ENCODE assay signal across 2 cellular contexts in genomic region chr9:93119703-93119952, GRCh38.
TF ChIP-seq lines count a peak whose summit lies in the region.

No MANE protein-coding gene starts in this region.

TF ChIP-seq in SK-N-SH, 30 proteins besides CTCF, POLR2A, EP300 and RAD21:
- TF ChIP-seq, protein P1, sequence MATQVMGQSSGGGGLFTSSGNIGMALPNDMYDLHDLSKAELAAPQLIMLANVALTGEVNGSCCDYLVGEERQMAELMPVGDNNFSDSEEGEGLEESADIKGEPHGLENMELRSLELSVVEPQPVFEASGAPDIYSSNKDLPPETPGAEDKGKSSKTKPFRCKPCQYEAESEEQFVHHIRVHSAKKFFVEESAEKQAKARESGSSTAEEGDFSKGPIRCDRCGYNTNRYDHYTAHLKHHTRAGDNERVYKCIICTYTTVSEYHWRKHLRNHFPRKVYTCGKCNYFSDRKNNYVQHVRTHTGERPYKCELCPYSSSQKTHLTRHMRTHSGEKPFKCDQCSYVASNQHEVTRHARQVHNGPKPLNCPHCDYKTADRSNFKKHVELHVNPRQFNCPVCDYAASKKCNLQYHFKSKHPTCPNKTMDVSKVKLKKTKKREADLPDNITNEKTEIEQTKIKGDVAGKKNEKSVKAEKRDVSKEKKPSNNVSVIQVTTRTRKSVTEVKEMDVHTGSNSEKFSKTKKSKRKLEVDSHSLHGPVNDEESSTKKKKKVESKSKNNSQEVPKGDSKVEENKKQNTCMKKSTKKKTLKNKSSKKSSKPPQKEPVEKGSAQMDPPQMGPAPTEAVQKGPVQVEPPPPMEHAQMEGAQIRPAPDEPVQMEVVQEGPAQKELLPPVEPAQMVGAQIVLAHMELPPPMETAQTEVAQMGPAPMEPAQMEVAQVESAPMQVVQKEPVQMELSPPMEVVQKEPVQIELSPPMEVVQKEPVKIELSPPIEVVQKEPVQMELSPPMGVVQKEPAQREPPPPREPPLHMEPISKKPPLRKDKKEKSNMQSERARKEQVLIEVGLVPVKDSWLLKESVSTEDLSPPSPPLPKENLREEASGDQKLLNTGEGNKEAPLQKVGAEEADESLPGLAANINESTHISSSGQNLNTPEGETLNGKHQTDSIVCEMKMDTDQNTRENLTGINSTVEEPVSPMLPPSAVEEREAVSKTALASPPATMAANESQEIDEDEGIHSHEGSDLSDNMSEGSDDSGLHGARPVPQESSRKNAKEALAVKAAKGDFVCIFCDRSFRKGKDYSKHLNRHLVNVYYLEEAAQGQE (IDR thresholded peaks at IDR 0.05; ENCODE audit: low read depth, low read length) = no peak
- no peak for TF ChIP-seq MEF2A (IDR thresholded peaks at IDR 0.05; ENCODE audit: borderline replicate concordance, low read depth)
- no peak for TF ChIP-seq EZH2phosphoT487 (IDR thresholded peaks at IDR 0.05; ENCODE audit: borderline replicate concordance, low read depth)
- TF ChIP-seq SIN3A (IDR thresholded peaks at IDR 0.05; ENCODE audit: borderline replicate concordance, low read depth, low read length) = no peak
- no peak for TF ChIP-seq YY1 (IDR thresholded peaks at IDR 0.05; ENCODE audit: low read depth)
- TF ChIP-seq POLR2AphosphoS5 (IDR thresholded peaks at IDR 0.05; ENCODE audit: low read depth, low read length) = no peak
- TF ChIP-seq, protein P2, sequence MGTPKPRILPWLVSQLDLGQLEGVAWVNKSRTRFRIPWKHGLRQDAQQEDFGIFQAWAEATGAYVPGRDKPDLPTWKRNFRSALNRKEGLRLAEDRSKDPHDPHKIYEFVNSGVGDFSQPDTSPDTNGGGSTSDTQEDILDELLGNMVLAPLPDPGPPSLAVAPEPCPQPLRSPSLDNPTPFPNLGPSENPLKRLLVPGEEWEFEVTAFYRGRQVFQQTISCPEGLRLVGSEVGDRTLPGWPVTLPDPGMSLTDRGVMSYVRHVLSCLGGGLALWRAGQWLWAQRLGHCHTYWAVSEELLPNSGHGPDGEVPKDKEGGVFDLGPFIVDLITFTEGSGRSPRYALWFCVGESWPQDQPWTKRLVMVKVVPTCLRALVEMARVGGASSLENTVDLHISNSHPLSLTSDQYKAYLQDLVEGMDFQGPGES (IDR thresholded peaks at IDR 0.05; ENCODE audit: low read depth, low read length) = no peak

TF ChIP-seq in SK-N-SH treated with all-trans-retinoic acid at 6 μM for 48 hours, 23 proteins besides CTCF, POLR2A, EP300 and RAD21:
- no peak for TF ChIP-seq ARNTL (CRISPR knock-in tag; IDR thresholded peaks at IDR 0.05; ENCODE audit: borderline replicate concordance, low read depth)
- TF ChIP-seq OSR1 (CRISPR knock-in tag; IDR thresholded peaks at IDR 0.05) = no peak
- TF ChIP-seq ZC3H10 (CRISPR knock-in tag; IDR thresholded peaks at IDR 0.05) = no peak
- TF ChIP-seq ESRRG (CRISPR knock-in tag; IDR thresholded peaks at IDR 0.05) = no peak
- TF ChIP-seq BACH2 (CRISPR knock-in tag; IDR thresholded peaks at IDR 0.05; ENCODE audit: borderline replicate concordance) = no peak
- no peak for TF ChIP-seq CSRNP3 (CRISPR knock-in tag; IDR thresholded peaks at IDR 0.05)
- TF ChIP-seq ZNF565 (CRISPR knock-in tag; conservative IDR thresholded peaks at IDR 0.05; ENCODE audit: low read depth) = no peak
- no peak for TF ChIP-seq ZNF8 (CRISPR knock-in tag; IDR thresholded peaks at IDR 0.05)
- TF ChIP-seq TSHZ2 (CRISPR knock-in tag; IDR thresholded peaks at IDR 0.05) = no peak
- no peak for TF ChIP-seq ZFP30 (CRISPR knock-in tag; IDR thresholded peaks at IDR 0.05)
- no peak for TF ChIP-seq ZFP3 (CRISPR knock-in tag; IDR thresholded peaks at IDR 0.05)
- no peak for TF ChIP-seq TOX (CRISPR knock-in tag; IDR thresholded peaks at IDR 0.05; ENCODE audit: borderline replicate concordance)
- no peak for TF ChIP-seq CSDC2 (CRISPR knock-in tag; IDR thresholded peaks at IDR 0.05)
